Comparison of ENCODE assay signal across 8 cellular contexts in the genomic region with DNA sequence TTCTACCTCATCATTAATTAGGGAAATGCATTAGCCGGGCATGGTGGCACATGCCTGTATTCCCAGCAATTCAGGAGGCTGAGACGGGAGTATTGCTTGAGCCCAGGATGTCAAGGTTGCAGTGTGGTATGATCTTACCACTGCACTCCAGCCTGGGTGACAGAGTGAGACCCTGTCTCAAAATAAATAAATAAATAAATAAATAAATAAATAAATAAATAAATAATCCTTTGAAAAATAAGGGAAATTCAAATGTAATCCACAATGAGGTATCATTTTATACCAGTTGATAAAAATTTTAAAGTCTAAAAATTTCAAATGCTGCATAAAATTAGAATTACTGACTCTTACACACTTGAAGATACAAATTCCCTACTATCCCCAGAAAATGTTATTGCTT.
"Had no signal": no experiment of that assay in that cellular context is flagged by ENCODE, and none has a peak within 500 bp of the region (broad histone marks: within the 10 kb centered on the region; RNA-seq: fewer than 3 reads in every experiment).

No MANE protein-coding gene starts in this region.

- H3K27ac ChIP-seq: HL-60, KMS-11 had no signal

- DNase-seq: IMR-90, KBM-7, KG1 had no signal

- ATAC-seq: HepG2, K562 had no signal

- FAIRE-seq: HepG2, HTR-8/SVneo, K562 had no signal

- H3K4me2 ChIP-seq: KMS-11 had no signal

- H3K4me3 ChIP-seq: K562 had no signal
